Comparison of ENCODE assay signal across 8 cellular contexts in genomic region chr18:62586148-62586774, GRCh38.
DNase-seq lines count a peak whose midpoint lies in the region; ATAC-seq and TF ChIP-seq lines count a peak whose summit lies in the region.

No MANE protein-coding gene starts in this region.

- H3K9me3 ChIP-seq in OCI-LY1 (ENCODE audit: low read length) = no peaks in the 10 kb centered on the region
- no peaks in the 10 kb centered on the region for H3K9me3 ChIP-seq in esophagus muscularis mucosa

- TF ChIP-seq POLR2A in esophagus muscularis mucosa (IDR thresholded peaks at IDR 0.05; ENCODE audit: low read depth) = no peak

- 18% methylated on average over 14 of the region's 14 CpGs for WGBS in esophagus muscularis mucosa

- no peaks in the 10 kb centered on the region for H3K9me2 ChIP-seq in OCI-LY1 (ENCODE audit: low read depth, low read length)

- H3K9ac ChIP-seq in OCI-LY1 (ENCODE audit: low read length) = no peak overlapping the region

- peak overlapping the region in 1 of 7 donors; percentile 2 for H3K27ac Mint-ChIP-seq in CD14-positive monocyte
- peak overlapping the region; percentile 76 to 86 for H3K27ac Mint-ChIP-seq in natural killer cell treated with Interleukin-12 subunit alpha and Interleukin-12 subunit beta and Interleukin-15 and Interleukin-18, amount 100 ng/mL, for 72 hours
- H3K27ac Mint-ChIP-seq in stimulated activated naive CD8-positive, alpha-beta T cell treated with anti-CD3 and anti-CD28 coated beads, Interleukin-15, Interleukin-2, amounts not matched to agents 100 ng/mL and 50 ng/mL, for 24 hours = peak overlapping the region; percentile 78

- no peaks in the 10 kb centered on the region for H3K79me2 ChIP-seq in OCI-LY1 (ENCODE audit: insufficient read depth, low read length)

- intact Hi-C loops in CD14-positive monocyte (cut with micrococcal nuclease) = loop anchor here in 1 of 2 donors (10.0 kb wide), 1 partner anchor 401 kb away; the partner anchor contains the start of genes PIGN and RELCH
- intact Hi-C loops in esophagus muscularis mucosa (cut with DNase I) = loop anchor here (10.0 kb wide), 2 partner anchors 129 to 401 kb away; partner anchors contain the start of genes PHLPP1, PIGN and RELCH

- peaks cover 35% of the 10 kb centered on the region for H3K4me1 Mint-ChIP-seq in CD14-positive monocyte
- H3K4me1 Mint-ChIP-seq in natural killer cell treated with Interleukin-12 subunit alpha and Interleukin-12 subunit beta and Interleukin-15 and Interleukin-18, amount 100 ng/mL, for 72 hours (ENCODE audit: low read depth in 2 of 2) = peaks cover 31 to 45% of the 10 kb centered on the region in 2 donors
- peaks cover 39% of the 10 kb centered on the region for H3K4me1 Mint-ChIP-seq in stimulated activated naive CD8-positive, alpha-beta T cell treated with anti-CD3 and anti-CD28 coated beads, Interleukin-15, Interleukin-2, amounts not matched to agents 100 ng/mL and 50 ng/mL, for 24 hours (ENCODE audit: low read depth)

- H2AFZ ChIP-seq in OCI-LY1 (ENCODE audit: low read length) = no peak overlapping the region

- peaks cover 17 to 23% of the 10 kb centered on the region in 2 donors for H3K36me3 Mint-ChIP-seq in CD14-positive monocyte
- no peaks in the 10 kb centered on the region for H3K36me3 Mint-ChIP-seq in natural killer cell treated with Interleukin-12 subunit alpha and Interleukin-12 subunit beta and Interleukin-15 and Interleukin-18, amount 100 ng/mL, for 72 hours
- no peaks in the 10 kb centered on the region for H3K36me3 Mint-ChIP-seq in stimulated activated naive CD8-positive, alpha-beta T cell treated with anti-CD3 and anti-CD28 coated beads, Interleukin-15, Interleukin-2, amounts not matched to agents 100 ng/mL and 50 ng/mL, for 24 hours (ENCODE audit: low read depth)

- H3K9me3 Mint-ChIP-seq in CD14-positive monocyte = no peaks in the 10 kb centered on the region
- no peaks in the 10 kb centered on the region for H3K9me3 Mint-ChIP-seq in natural killer cell treated with Interleukin-12 subunit alpha and Interleukin-12 subunit beta and Interleukin-15 and Interleukin-18, amount 100 ng/mL, for 72 hours
- no peaks in the 10 kb centered on the region for H3K9me3 Mint-ChIP-seq in stimulated activated naive CD8-positive, alpha-beta T cell treated with anti-CD3 and anti-CD28 coated beads, Interleukin-15, Interleukin-2, amounts not matched to agents 100 ng/mL and 50 ng/mL, for 24 hours

- TF ChIP-seq CTCF in CD14-positive monocyte (IDR thresholded peaks at IDR 0.05) = peak; percentile 84
- TF ChIP-seq CTCF in OCI-LY1 (IDR thresholded peaks at IDR 0.05; ENCODE audit: low read length) = peak; percentile 89
- TF ChIP-seq CTCF in esophagus muscularis mucosa (IDR thresholded peaks at IDR 0.05) = peak; percentile 70 to 86 (median 78)

- ATAC-seq in HG03460 (IDR thresholded peaks at IDR 0.05; ENCODE audit: unreplicated experiment) = peak; percentile 74
- ATAC-seq in natural killer cell treated with Interleukin-12 subunit alpha and Interleukin-12 subunit beta and Interleukin-15 and Interleukin-18, amount 100 ng/mL, for 72 hours = peak; percentile 82 to 83

- TF ChIP-seq EP300 in esophagus muscularis mucosa (IDR thresholded peaks at IDR 0.05) = no peak

- H4K20me1 ChIP-seq in OCI-LY1 (ENCODE audit: insufficient read depth, low read length) = no peaks in the 10 kb centered on the region

- H3F3A ChIP-seq in OCI-LY1 (ENCODE audit: insufficient read depth, low read length) = no peaks in the 10 kb centered on the region

- H3K27me3 ChIP-seq in OCI-LY1 (ENCODE audit: insufficient read depth, low read length) (no peaks in the 10 kb centered on the region), esophagus muscularis mucosa (no peaks in the 10 kb centered on the region)

- peak overlapping the region in 1 of 2 donors; percentile 66 for H3K4me3 Mint-ChIP-seq in CD14-positive monocyte
- peak overlapping the region; percentile 48 for H3K4me3 Mint-ChIP-seq in natural killer cell treated with Interleukin-12 subunit alpha and Interleukin-12 subunit beta and Interleukin-15 and Interleukin-18, amount 100 ng/mL, for 72 hours
- H3K4me3 Mint-ChIP-seq in stimulated activated naive CD8-positive, alpha-beta T cell treated with anti-CD3 and anti-CD28 coated beads, Interleukin-15, Interleukin-2, amounts not matched to agents 100 ng/mL and 50 ng/mL, for 24 hours = peak overlapping the region; percentile 55

- no peak overlapping the region for H3K27ac ChIP-seq in OCI-LY1 (ENCODE audit: low read depth, low read length, poor library complexity, severe bottlenecking)
- no peak overlapping the region for H3K27ac ChIP-seq in esophagus muscularis mucosa (replicated peaks in 1 of 4)

- H3K4me3 ChIP-seq in OCI-LY1 (ENCODE audit: low read depth, low read length, poor library complexity, severe bottlenecking) = no peak overlapping the region
- H3K4me3 ChIP-seq in esophagus muscularis mucosa = no peak overlapping the region

- H3K4me1 ChIP-seq in OCI-LY1 (ENCODE audit: insufficient read depth, low read length, severe bottlenecking) (peaks cover 15% of the 10 kb centered on the region), esophagus muscularis mucosa (peaks cover 16 to 25% (median 23%) of the 10 kb centered on the region in 4 donors)

- H3K36me3 ChIP-seq in OCI-LY1 (ENCODE audit: insufficient read depth, low read length) = peaks cover 4% of the 10 kb centered on the region; the same call in 1 of the 2 replicates
- H3K36me3 ChIP-seq in esophagus muscularis mucosa = peaks cover 0 to 14% (median 9%) of the 10 kb centered on the region in 4 donors

- H3K4me2 ChIP-seq in OCI-LY1 (ENCODE audit: low read length) = no peak overlapping the region

- DNase-seq in CD14-positive monocyte (ENCODE audit: low spot score) = peak; percentile 54
- peak; percentile 76 for DNase-seq in GM19240 (ENCODE audit: insufficient read length, low spot score)
- peak; percentile 54 for DNase-seq in activated T-cell treated with anti-CD3 and anti-CD28 coated beads, Interleukin-2, amount 50 U/mL, for 1 hour
- peak; percentile 89 for DNase-seq in esophagus muscularis mucosa (ENCODE audit: extremely low spot score)
- DNase-seq in natural killer cell treated with Interleukin-12 subunit alpha and Interleukin-12 subunit beta and Interleukin-15 and Interleukin-18, amount 100 ng/mL, for 72 hours (ENCODE audit: low spot score) = peak; percentile 78

- peaks cover 7 to 19% (median 11%) of the 10 kb centered on the region in 3 donors for H3K27me3 Mint-ChIP-seq in CD14-positive monocyte (ENCODE audit: low read depth in 3 of 3)
- H3K27me3 Mint-ChIP-seq in natural killer cell treated with Interleukin-12 subunit alpha and Interleukin-12 subunit beta and Interleukin-15 and Interleukin-18, amount 100 ng/mL, for 72 hours = no peaks in the 10 kb centered on the region
- H3K27me3 Mint-ChIP-seq in stimulated activated naive CD8-positive, alpha-beta T cell treated with anti-CD3 and anti-CD28 coated beads, Interleukin-15, Interleukin-2, amounts not matched to agents 100 ng/mL and 50 ng/mL, for 24 hours = no peaks in the 10 kb centered on the region
